ENCODE assay signal across 8 cellular contexts in the genomic region with DNA sequence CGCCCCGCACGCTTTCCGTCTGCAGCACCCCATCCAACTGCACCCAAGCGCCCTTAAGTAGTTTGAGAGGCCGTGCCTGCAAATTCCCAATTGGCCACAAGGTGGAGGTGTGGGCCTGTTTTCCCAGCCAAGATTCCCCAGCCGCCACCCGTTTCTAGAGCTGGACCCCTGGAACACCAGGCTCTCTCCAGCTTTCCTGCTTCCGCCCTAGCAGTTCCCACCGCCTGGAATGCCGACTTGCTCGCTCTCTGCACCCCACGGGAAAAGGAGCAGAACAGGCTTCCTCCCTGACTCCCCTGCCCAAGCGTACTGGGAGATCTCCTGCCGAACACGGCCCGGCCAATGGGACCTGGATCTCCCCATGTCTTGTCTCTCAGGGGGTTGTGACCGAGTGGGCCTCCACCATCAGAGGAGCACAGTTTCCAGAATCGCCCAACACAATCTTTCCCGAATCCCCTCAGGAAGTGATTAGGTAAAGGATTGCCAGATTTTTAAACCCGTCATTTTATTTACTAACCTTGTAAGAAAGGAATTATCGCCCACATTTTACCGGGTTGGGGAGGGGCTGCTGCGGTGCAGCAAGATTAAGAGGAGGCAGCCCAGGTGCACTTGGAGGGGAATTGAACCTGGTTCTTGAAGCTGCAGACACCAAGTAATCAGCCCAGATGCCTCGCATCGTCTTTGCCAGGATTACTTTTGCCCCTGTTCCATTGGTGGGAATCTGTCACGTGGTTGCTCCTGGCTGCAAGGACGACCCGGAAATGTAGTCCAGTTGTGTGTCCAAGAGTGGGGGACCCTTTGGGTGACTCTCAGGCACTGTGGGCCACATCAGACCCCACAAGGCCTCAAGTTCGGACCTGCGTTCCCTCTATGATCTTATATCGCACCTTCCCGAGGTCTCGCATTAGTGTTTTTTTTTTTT. TPM values are rescaled to one million over a fixed set of nuclear protein-coding genes. Genes with fewer than 3 reads are reported as not detected.
DNase-seq lines count a peak whose midpoint lies in the region; ATAC-seq and TF ChIP-seq lines count a peak whose summit lies in the region.

No MANE protein-coding gene starts in this region.

- no peak for TF ChIP-seq POLR2A in erythroblast (IDR thresholded peaks at IDR 0.05; ENCODE audit: low read length)

- no peaks in the 10 kb centered on the region for H3K9me2 ChIP-seq in OCI-LY1 (ENCODE audit: low read depth, low read length)

- TF ChIP-seq CTCF in GM10266 (IDR thresholded peaks at IDR 0.05; ENCODE audit: control insufficient read depth, insufficient read depth, low read depth, missing control alignments) (peak; percentile 83), OCI-LY1 (IDR thresholded peaks at IDR 0.05; ENCODE audit: low read length) (peak; percentile 87)

- H3K27me3 ChIP-seq in OCI-LY1 (ENCODE audit: insufficient read depth, low read length): no peaks in the 10 kb centered on the region

- H2AFZ ChIP-seq in OCI-LY1 (ENCODE audit: low read length): peak overlapping the region; percentile 88; the same call in 1 of the 2 replicates

- peak overlapping the region; percentile 99 for H3K4me2 ChIP-seq in OCI-LY1 (ENCODE audit: low read length)

- no peaks in the 10 kb centered on the region for H3K36me3 ChIP-seq in OCI-LY1 (ENCODE audit: insufficient read depth, low read length)

- no peaks in the 10 kb centered on the region for H3K9me3 ChIP-seq in OCI-LY1 (ENCODE audit: low read length)

- H3K4me1 ChIP-seq in OCI-LY1 (ENCODE audit: insufficient read depth, low read length, severe bottlenecking): peaks cover 28% of the 10 kb centered on the region

- H3K9ac ChIP-seq in OCI-LY1 (ENCODE audit: low read length): peak overlapping the region; percentile 91

- ATAC-seq in HG03159 (IDR thresholded peaks at IDR 0.05; ENCODE audit: unreplicated experiment): no peak

- H3K27ac ChIP-seq in OCI-LY1 (ENCODE audit: low read depth, low read length, poor library complexity, severe bottlenecking): peak overlapping the region; percentile 51

- H4K20me1 ChIP-seq in OCI-LY1 (ENCODE audit: insufficient read depth, low read length): no peaks in the 10 kb centered on the region

- H3K79me2 ChIP-seq in OCI-LY1 (ENCODE audit: insufficient read depth, low read length): no peaks in the 10 kb centered on the region

- DNase-seq in GM10266 (ENCODE audit: extremely low spot score) (peak; percentile 83), HUDEP-2 (lab: John Stamatoyannopoulos, UW; ENCODE audit: unreplicated experiment in 76 of 76) (peak in 75 of 76 experiments; percentile 53 to 95 (median 83)), activated T-cell treated with anti-CD3 and anti-CD28 coated beads for 48 hours (ENCODE audit: low read depth) (peak; percentile 71), erythroblast (lab: John Stamatoyannopoulos, UW) (peak; percentile 88 to 90), mucosa of gallbladder (ENCODE audit: low spot score) (peak; percentile 93)
- peak; percentile 53 for DNase-seq in stimulated activated CD8-positive, alpha-beta memory T cell treated with anti-CD3 and anti-CD28 coated beads, Interleukin-4, amount 100 ng/mL, for 24 hours (ENCODE audit: low read depth)

- H3F3A ChIP-seq in OCI-LY1 (ENCODE audit: insufficient read depth, low read length): no peaks in the 10 kb centered on the region

- peak overlapping the region; percentile 73 for H3K4me3 ChIP-seq in OCI-LY1 (ENCODE audit: low read depth, low read length, poor library complexity, severe bottlenecking)

RNA-seq across cellular contexts. Expression of gene NAPSA, which starts 3.5 kb away (rescaled TPM):
- total RNA-seq in mucosa of gallbladder: 8.1 TPM

RNA-seq across cellular contexts. Expression of gene NR1H2, which starts 7.3 kb away (rescaled TPM):
- total RNA-seq in mucosa of gallbladder: 92.3 TPM

RNA-seq across cellular contexts. Expression of gene POLD1, which starts 15.2 kb away (rescaled TPM):
- total RNA-seq in mucosa of gallbladder: 16.2 TPM

RNA-seq across cellular contexts. Expression of gene KCNC3, which starts 39.7 kb away (rescaled TPM):
- total RNA-seq in mucosa of gallbladder: 8.6 TPM

RNA-seq across cellular contexts. Expression of gene SPIB, which starts 49.8 kb away (rescaled TPM):
- 1.8 TPM for total RNA-seq in mucosa of gallbladder
